1 cellular context compared by ENCODE assay signal in genomic region chr7:134315679-134316538, GRCh38.
TF ChIP-seq lines count a peak whose summit lies in the region.

No MANE protein-coding gene starts in this region.

TF ChIP-seq in neural cell, 6 proteins besides CTCF, POLR2A, EP300 and RAD21 (continued from another document):
- TF ChIP-seq REST (IDR thresholded peaks at IDR 0.05; ENCODE audit: borderline replicate concordance) = no peak
